14 cellular contexts compared by ENCODE assay signal in genomic region chr14:52850520-52850919, GRCh38. TPM values are rescaled to one million over a fixed set of nuclear protein-coding genes. Genes with fewer than 3 reads are reported as not detected.
DNase-seq lines count a peak whose midpoint lies in the region; ATAC-seq, FAIRE-seq and TF ChIP-seq lines count a peak whose summit lies in the region.
"Had no signal": no experiment of that assay in that cellular context is flagged by ENCODE, and none has a peak within 500 bp of the region (broad histone marks: within the 10 kb centered on the region; RNA-seq: fewer than 3 reads in every experiment).

No MANE protein-coding gene starts in this region.

- intact Hi-C loops in HepG2 (cut with micrococcal nuclease; ENCODE audit: unreplicated experiment) (no loop called here), right lobe of liver (cut with DNase I) (no loop called here)
- intact Hi-C loops in activated CD4-positive, alpha-beta T cell treated with anti-CD3 and anti-CD28 coated beads, Interleukin-2, amount 10 ng/mL, durations not matched to agents 24 days and 14 days (cut with micrococcal nuclease): no loop called here

- 37% methylated on average over 7 of the region's 7 CpGs for WGBS in HepG2 (ENCODE audit: low lambda C conversion rate)
- WGBS in right lobe of liver (ENCODE audit: insufficient coverage, low coverage, low lambda C conversion rate, missing lambda C conversion rate): 45% methylated on average over 2 of the region's 7 CpGs

- BruUV-seq in HepG2 (replicated peaks; lab: Mats Ljungman, UMichigan): no TSS peak

- POLR2A ChIA-PET in HepG2 (lab: Yijun Ruan, JAX): no interaction called here

- in situ Hi-C loops in HepG2 (cut with HindIII; ENCODE audit: extremely low pct_ligation_motif_present, low pct_unique_long_range_greater_than_20kb) (no loop called here), SK-MEL-5 (cut with HindIII; ENCODE audit: low pct_unique_long_range_greater_than_20kb, low sequenced_read_pairs) (no loop called here)

- TF ChIP-seq RAD21 in HepG2 (CRISPR knock-in tag; IDR thresholded peaks at IDR 0.05): no peak

- no peaks in the 10 kb centered on the region for H3K4me1 Mint-ChIP-seq in activated CD4-positive, alpha-beta T cell treated with anti-CD3 and anti-CD28 coated beads, Interleukin-2, amount 10 ng/mL, durations not matched to agents 24 days and 14 days

- no peaks in the 10 kb centered on the region for H4K20me1 ChIP-seq in HepG2 (ENCODE audit: insufficient read depth, low read length)

- H3K4me3 ChIP-seq in HepG2 (replicated peaks in 1 of 3; ENCODE audit: insufficient read depth in 1 of 3, low read depth in 2 of 3, low read length in 3 of 3) (no peak overlapping the region), right lobe of liver (no peak overlapping the region)
- H3K4me3 ChIP-seq: SJCRH30 had no signal

- H3K79me2 ChIP-seq in HepG2 (ENCODE audit: insufficient read depth, low read length): no peaks in the 10 kb centered on the region

- FAIRE-seq in HepG2 (lab: Jason Lieb, UNC): no peak
- FAIRE-seq: A204.1, H54 had no signal

- H3K27me3 Mint-ChIP-seq in activated CD4-positive, alpha-beta T cell treated with anti-CD3 and anti-CD28 coated beads, Interleukin-2, amount 10 ng/mL, durations not matched to agents 24 days and 14 days: no peaks in the 10 kb centered on the region

- no peak overlapping the region for H3K9ac ChIP-seq in HepG2 (ENCODE audit: insufficient read depth, low read depth, low read length)

- peaks cover 3% of the 10 kb centered on the region for H3K9me3 Mint-ChIP-seq in activated CD4-positive, alpha-beta T cell treated with anti-CD3 and anti-CD28 coated beads, Interleukin-2, amount 10 ng/mL, durations not matched to agents 24 days and 14 days

- no peak for TF ChIP-seq CTCF in HepG2 (CRISPR knock-in tag; IDR thresholded peaks at IDR 0.05)
- no peak for TF ChIP-seq CTCF in right lobe of liver (IDR thresholded peaks at IDR 0.05)

- TF ChIP-seq POLR2A in HepG2 (IDR thresholded peaks at IDR 0.05; ENCODE audit: insufficient read depth in 1 of 2, low read depth in 2 of 2, low read length in 2 of 2) (no peak), right lobe of liver (IDR thresholded peaks at IDR 0.05) (no peak)

- H3K4me3 Mint-ChIP-seq in activated CD4-positive, alpha-beta T cell treated with anti-CD3 and anti-CD28 coated beads, Interleukin-2, amount 10 ng/mL, durations not matched to agents 24 days and 14 days: no peak overlapping the region

- DNase-seq in HepG2 (ENCODE audit: low spot score) (peak; percentile 53), right lobe of liver (no peak), SK-MEL-5 (ENCODE audit: low read depth, low spot score) (peak; percentile 68), foreskin melanocyte (peak; percentile 94)
- DNase-seq in activated CD4-positive, alpha-beta T cell treated with anti-CD3 and anti-CD28 coated beads for 1 hour: no peak
- DNase-seq in activated CD4-positive, alpha-beta T cell treated with anti-CD3 and anti-CD28 coated beads, Interleukin-2, amount 10 ng/mL, durations not matched to agents 24 days and 14 days: no peak
- DNase-seq: C1 segment of cervical spinal cord, NCI-H1417 treated with DMSO at 0.1 percent for 48 hours, NCI-H1930, SJCRH30 had no signal

- H3K4me2 ChIP-seq in HepG2 (ENCODE audit: low read depth, low read length): peak overlapping the region; percentile 16; the same call in 1 of the 2 replicates

- ATAC-seq in HepG2: peak; percentile 49
- no peak for ATAC-seq in right lobe of liver
- no peak for ATAC-seq in HG02970 (IDR thresholded peaks at IDR 0.05; ENCODE audit: low FRiP score, unreplicated experiment)
- no peak for ATAC-seq in GM21723 (IDR thresholded peaks at IDR 0.05; ENCODE audit: unreplicated experiment)

- H2AFZ ChIP-seq in HepG2 (ENCODE audit: low read length): no peak overlapping the region

- H3K27ac ChIP-seq in HepG2 (ENCODE audit: extremely low read length, insufficient read depth, low read length): no peak overlapping the region
- no peak overlapping the region for H3K27ac ChIP-seq in right lobe of liver
- H3K27ac ChIP-seq: SJCRH30 had no signal

- no peaks in the 10 kb centered on the region for H3K36me3 ChIP-seq in HepG2 (replicated peaks in 1 of 2; ENCODE audit: control insufficient read depth in 1 of 2, insufficient read depth in 2 of 2, low read length in 2 of 2)
- H3K36me3 ChIP-seq in right lobe of liver: no peaks in the 10 kb centered on the region
- H3K36me3 ChIP-seq: SJCRH30 had no signal

- H3K27me3 ChIP-seq in HepG2 (ENCODE audit: control insufficient read depth in 1 of 2, insufficient read depth in 2 of 2, low read length in 2 of 2) (no peaks in the 10 kb centered on the region), right lobe of liver (no peaks in the 10 kb centered on the region)
- H3K27me3 ChIP-seq: SJCRH30 had no signal

- no peaks in the 10 kb centered on the region for H3K36me3 Mint-ChIP-seq in activated CD4-positive, alpha-beta T cell treated with anti-CD3 and anti-CD28 coated beads, Interleukin-2, amount 10 ng/mL, durations not matched to agents 24 days and 14 days (ENCODE audit: low read depth)

- CTCF ChIA-PET in HepG2 (lab: Yijun Ruan, JAX; ENCODE audit: low intra/inter-chr PET ratio, low total read pairs): no interaction called here

- H3K9me3 ChIP-seq in HepG2 (ENCODE audit: low read length): no peaks in the 10 kb centered on the region
- no peaks in the 10 kb centered on the region for H3K9me3 ChIP-seq in right lobe of liver
- H3K9me3 ChIP-seq: SJCRH30 had no signal

- TF ChIP-seq EP300 in HepG2 (IDR thresholded peaks at IDR 0.05; ENCODE audit: low read depth in 2 of 2, low read length in 2 of 2) (no peak), HepG2 (CRISPR knock-in tag; IDR thresholded peaks at IDR 0.05; ENCODE audit: borderline replicate concordance) (no peak)

- H3K27ac Mint-ChIP-seq in activated CD4-positive, alpha-beta T cell treated with anti-CD3 and anti-CD28 coated beads, Interleukin-2, amount 10 ng/mL, durations not matched to agents 24 days and 14 days: no peak overlapping the region

- H3K4me1 ChIP-seq in HepG2 (ENCODE audit: insufficient read depth, low read length) (peaks cover 75% of the 10 kb centered on the region), right lobe of liver (peaks cover 0 to 23% (median 11%) of the 10 kb centered on the region in 4 donors)
- H3K4me1 ChIP-seq: SJCRH30 had no signal

TF ChIP-seq in HepG2, 621 proteins besides CTCF, POLR2A, EP300 and RAD21 (continues in another document):
- TF ChIP-seq ZBTB38 (CRISPR knock-in tag; IDR thresholded peaks at IDR 0.05) (0 out of 2 replicates have a peak, but pooled peaks have one; percentile 30), KDM5B (CRISPR knock-in tag; IDR thresholded peaks at IDR 0.05; ENCODE audit: borderline replicate concordance) (no peak), IKZF1 (IDR thresholded peaks at IDR 0.05) (no peak), MAFK (conservative IDR thresholded peaks at IDR 0.05 in 1 of 2, IDR thresholded peaks at IDR 0.05 in 1 of 2; ENCODE audit: low read length in 2 of 2) (no peak), ATF4 (CRISPR knock-in tag; IDR thresholded peaks at IDR 0.05) (no peak), SP140L (CRISPR knock-in tag; IDR thresholded peaks at IDR 0.05; ENCODE audit: borderline replicate concordance) (no peak), ETV6 (CRISPR knock-in tag; conservative IDR thresholded peaks at IDR 0.05) (no peak), ZFP90 (CRISPR knock-in tag; IDR thresholded peaks at IDR 0.05; ENCODE audit: borderline replicate concordance) (no peak)

RNA-seq across cellular contexts. Expression of gene GNPNAT1, which starts 59.1 kb away (rescaled TPM):
- total RNA-seq in HepG2 (2016; rRNA removed; fragmentation: Illumina TruSeq; extraction: Trizol): 54.9 and 89.6 TPM in 2 replicates
- 14.3 and 18.1 TPM in 2 replicates for total RNA-seq in HepG2 (2016; cell fraction: cytosol; rRNA removed; fragmentation: Illumina TruSeq; extraction: Trizol; ENCODE audit: low read depth)
- 55.8 and 86.2 TPM in 2 replicates for total RNA-seq in HepG2 (2016; cell fraction: insoluble cytoplasmic fraction; rRNA removed; fragmentation: Illumina TruSeq; extraction: Trizol)
- total RNA-seq in HepG2 (2016; cell fraction: membrane; rRNA removed; fragmentation: Illumina TruSeq; extraction: Trizol): 41.0 and 43.6 TPM in 2 replicates
- total RNA-seq in HepG2 (2016; cell fraction: nucleus; rRNA removed; fragmentation: Illumina TruSeq; extraction: Trizol): 28.5 and 31.1 TPM in 2 replicates
- polyA plus RNA-seq in HepG2 (2011; rRNA removed): 28.6 and 38.3 TPM in 2 replicates
- 24.4 and 32.3 TPM in 2 replicates for polyA plus RNA-seq in HepG2 (2011; cell fraction: cytosol; rRNA removed)
- polyA plus RNA-seq in HepG2 (2011; cell fraction: nucleus; rRNA removed): 6.7 and 12.7 TPM in 2 replicates
- 36.3 and 47.9 TPM in 2 replicates for polyA plus RNA-seq in HepG2 (2012)
- 23.3 and 26.6 TPM in 2 replicates for polyA plus RNA-seq in HepG2 (2016; cell fraction: cytosol; fragmentation: Illumina TruSeq; extraction: Trizol; ENCODE audit: low read depth)
- 113 and 116 TPM in 2 replicates for polyA plus RNA-seq in HepG2 (2016; cell fraction: insoluble cytoplasmic fraction; fragmentation: Illumina TruSeq; extraction: Trizol; ENCODE audit: low read depth)
- polyA plus RNA-seq in HepG2 (2016; cell fraction: membrane; fragmentation: Illumina TruSeq; extraction: Trizol; ENCODE audit: low read depth): 44.1 and 47.6 TPM in 2 replicates
- 46.0 and 46.3 TPM in 2 replicates for polyA plus RNA-seq in HepG2 (2016; cell fraction: nucleus; fragmentation: Illumina TruSeq; extraction: Trizol; ENCODE audit: insufficient read depth, low read depth)
- polyA minus RNA-seq in HepG2 (2011; rRNA and poly(A)+ RNA removed; ENCODE audit: low replicate concordance): 25.8 and 48.5 TPM in 2 replicates
- polyA minus RNA-seq in HepG2 (2011; cell fraction: cytosol; rRNA and poly(A)+ RNA removed): 21.1 and 27.0 TPM in 2 replicates
- polyA minus RNA-seq in HepG2 (2011; cell fraction: nucleus; rRNA and poly(A)+ RNA removed): 29.3 and 34.5 TPM in 2 replicates
- 10 to 100 TPM; 31.4 to 47.6 (median 43.2) TPM for total RNA-seq in right lobe of liver
- 18.7 and 28.4 TPM in 2 replicates for total RNA-seq in SK-MEL-5 (2014; rRNA removed; shearing (Covaris generic))
- polyA plus RNA-seq in SK-MEL-5 (2015; cell fraction: cytosol; rRNA removed): 32.4 and 36.0 TPM in 2 replicates
- polyA plus RNA-seq in SK-MEL-5 (2015; cell fraction: nucleus; rRNA removed): 11.9 and 14.6 TPM in 2 replicates
- 30.6 and 32.4 TPM in 2 replicates for total RNA-seq in activated CD4-positive, alpha-beta T cell treated with anti-CD3 and anti-CD28 coated beads, Interleukin-2, amount 10 ng/mL, durations not matched to agents 24 days and 14 days

Comparison
In these comparisons a context has a peak if more than half of its experiments do, and no peak if none do; other contexts are left out.
1. DNase-seq: peak in HepG2 (single experiment), SK-MEL-5 (single experiment) and foreskin melanocyte (single experiment); none in right lobe of liver (0 of 3), activated CD4-positive, alpha-beta T cell treated with anti-CD3 and anti-CD28 coated beads for 1 hour (single experiment) and activated CD4-positive, alpha-beta T cell treated with anti-CD3 and anti-CD28 coated beads, Interleukin-2, amount 10 ng/mL, durations not matched to agents 24 days and 14 days (single experiment).